ENCODE assay signal across 21 cellular contexts in genomic region chr11:19018901-19019300, GRCh38. TPM values are rescaled to one million over a fixed set of nuclear protein-coding genes. Genes with fewer than 3 reads are reported as not detected.
A peak's percentile ranks its signal among the peaks of the same experiment; 100 is the strongest.
DNase-seq lines count a peak whose midpoint lies in the region; ATAC-seq and TF ChIP-seq lines count a peak whose summit lies in the region.
"Had no signal": no experiment of that assay in that cellular context is flagged by ENCODE, and none has a peak within 500 bp of the region (broad histone marks: within the 10 kb centered on the region; RNA-seq: fewer than 3 reads in every experiment).

No MANE protein-coding gene starts in this region.

- no peak overlapping the region for H3K4me2 ChIP-seq in hepatocyte
- H3K4me2 ChIP-seq: smooth muscle cell had no signal

- no peaks in the 10 kb centered on the region for H4K20me1 ChIP-seq in hepatocyte (ENCODE audit: insufficient read depth, poor library complexity, severe bottlenecking)
- H4K20me1 ChIP-seq: BLaER1 treated with 17β-estradiol and CSF1 and Interleukin-3, amounts not matched to agents 10 nM and 100 nM had no signal

- peaks cover 9% of the 10 kb centered on the region for H3K27me3 Mint-ChIP-seq in progenitor cell of endocrine pancreas

- CTCF ChIA-PET in RWPE1 (lab: Yijun Ruan, JAX), result interaction anchor here (0.7 kb wide), 1 partner anchor 342 kb away, joined by 3 read pairs; no protein-coding TSS in a partner anchor

- POLR2A ChIA-PET in RWPE1 (lab: Yijun Ruan, JAX; ENCODE audit: low non-redundant PET), result no interaction called here

- H3K9me3 Mint-ChIP-seq in progenitor cell of endocrine pancreas (ENCODE audit: low read depth), result no peaks in the 10 kb centered on the region
- H3K9me3 Mint-ChIP-seq: activated CD4-positive, alpha-beta T cell treated with anti-CD3 and anti-CD28 coated beads, Interleukin-2, amount 10 ng/mL, durations not matched to agents 7 days and 5 days; activated naive CD4-positive, alpha-beta T cell treated with anti-CD3 and anti-CD28 coated beads, Interleukin-2, amount 50 U/mL, for 72 hours had no signal

- H3K4me1 ChIP-seq in hepatocyte (ENCODE audit: insufficient read depth), result no peaks in the 10 kb centered on the region
- H3K4me1 ChIP-seq: thyroid gland had no signal

- no peaks in the 10 kb centered on the region for H3K9me3 ChIP-seq in hepatocyte (ENCODE audit: low read depth)
- H3K9me3 ChIP-seq: esophagus squamous epithelium, ovary, thyroid gland had no signal

- H3K9me2 ChIP-seq in hepatocyte (replicated peaks; ENCODE audit: insufficient read depth), result no peaks in the 10 kb centered on the region

- no peak overlapping the region for H2AFZ ChIP-seq in hepatocyte

- H3K79me2 ChIP-seq in hepatocyte, result no peaks in the 10 kb centered on the region

- H3K4me1 Mint-ChIP-seq in progenitor cell of endocrine pancreas (ENCODE audit: low read depth), result no peaks in the 10 kb centered on the region
- H3K4me1 Mint-ChIP-seq: activated CD4-positive, alpha-beta T cell treated with anti-CD3 and anti-CD28 coated beads, Interleukin-2, amount 10 ng/mL, durations not matched to agents 7 days and 5 days had no signal

- H3K27me3 ChIP-seq in hepatocyte, result no peaks in the 10 kb centered on the region
- H3K27me3 ChIP-seq: BLaER1 treated with 17β-estradiol and CSF1 and Interleukin-3, amounts not matched to agents 10 nM and 100 nM; brain microvascular endothelial cell; esophagus squamous epithelium; ovary; thyroid gland had no signal

- no peak for ATAC-seq in HG02678 (IDR thresholded peaks at IDR 0.05; ENCODE audit: unreplicated experiment)
- ATAC-seq: left colon had no signal

- peak; percentile 62 for DNase-seq in HT-29 (ENCODE audit: low spot score)
- DNase-seq in RWPE1 (ENCODE audit: low spot score), result peak; percentile 12
- peak; percentile 68 for DNase-seq in hepatocyte (ENCODE audit: low spot score)
- peak; percentile 70 for DNase-seq in progenitor cell of endocrine pancreas (ENCODE audit: low spot score, unreplicated experiment)
- DNase-seq in GM20000 (ENCODE audit: low spot score), result no peak
- no peak for DNase-seq in NCI-H345 (lab: John Stamatoyannopoulos, UW)
- DNase-seq: activated CD4-positive, alpha-beta T cell treated with anti-CD3 and anti-CD28 coated beads, Interleukin-2, amount 10 ng/mL, durations not matched to agents 7 days and 5 days; activated T-cell treated with anti-CD3 and anti-CD28 coated beads for 4 hours; brain microvascular endothelial cell; esophagus squamous epithelium; IMR-90; left colon; NCI-H1105; ovary had no signal

- H3K27ac ChIP-seq in RWPE1 (no peak overlapping the region), hepatocyte (no peak overlapping the region)
- H3K27ac ChIP-seq: BLaER1 treated with 17β-estradiol and CSF1 and Interleukin-3, amounts not matched to agents 10 nM and 100 nM; brain microvascular endothelial cell; esophagus squamous epithelium; ovary; SK-N-MC; thyroid gland had no signal

- no peak overlapping the region for H3K4me3 ChIP-seq in hepatocyte
- H3K4me3 ChIP-seq: BLaER1 treated with 17β-estradiol and CSF1 and Interleukin-3, amounts not matched to agents 10 nM and 100 nM; esophagus squamous epithelium; ovary; SK-N-MC; smooth muscle cell; thyroid gland had no signal

- H3K36me3 Mint-ChIP-seq in progenitor cell of endocrine pancreas (ENCODE audit: insufficient read depth), result no peaks in the 10 kb centered on the region
- H3K36me3 Mint-ChIP-seq: activated naive CD4-positive, alpha-beta T cell treated with anti-CD3 and anti-CD28 coated beads, Interleukin-2, amount 50 U/mL, for 72 hours had no signal

- no peaks in the 10 kb centered on the region for H3K36me3 ChIP-seq in hepatocyte (replicated peaks; ENCODE audit: insufficient read depth, low read depth)
- H3K36me3 ChIP-seq: BLaER1 treated with 17β-estradiol and CSF1 and Interleukin-3, amounts not matched to agents 10 nM and 100 nM; brain microvascular endothelial cell; esophagus squamous epithelium; ovary; thyroid gland had no signal

- no peak overlapping the region for H3K4me3 Mint-ChIP-seq in progenitor cell of endocrine pancreas (ENCODE audit: low read depth)
- H3K4me3 Mint-ChIP-seq: activated CD4-positive, alpha-beta T cell treated with anti-CD3 and anti-CD28 coated beads, Interleukin-2, amount 10 ng/mL, durations not matched to agents 7 days and 5 days had no signal

- 14% methylated on average over 3 of the region's 3 CpGs for WGBS in hepatocyte (ENCODE audit: low lambda C conversion rate, missing lambda C conversion rate)

- no peak for TF ChIP-seq CTCF in RWPE1 (conservative IDR thresholded peaks at IDR 0.05; ENCODE audit: low read depth)
- TF ChIP-seq CTCF in hepatocyte (IDR thresholded peaks at IDR 0.05; ENCODE audit: poor library complexity), result no peak
- no peak for TF ChIP-seq CTCF in progenitor cell of endocrine pancreas (IDR thresholded peaks at IDR 0.05; ENCODE audit: unreplicated experiment)
- TF ChIP-seq CTCF in GM20000 (IDR thresholded peaks at IDR 0.05; ENCODE audit: extremely low read depth, missing control alignments), result no peak

- H3K27ac Mint-ChIP-seq in progenitor cell of endocrine pancreas, result no peak overlapping the region
- H3K27ac Mint-ChIP-seq: activated CD4-positive, alpha-beta T cell treated with anti-CD3 and anti-CD28 coated beads, Interleukin-2, amount 10 ng/mL, durations not matched to agents 7 days and 5 days; activated naive CD4-positive, alpha-beta T cell treated with anti-CD3 and anti-CD28 coated beads, Interleukin-2, amount 50 U/mL, for 72 hours had no signal

RNA-seq across cellular contexts. Expression of gene MRGPRX2, which starts 41.6 kb away (rescaled TPM):
- not detected in 2 replicates for total RNA-seq in HT-29 (2014; rRNA removed; shearing (Covaris generic))
- not detected in 2 replicates for total RNA-seq in hepatocyte
- not detected in 2 replicates for polyA plus RNA-seq in hepatocyte
- total RNA-seq in progenitor cell of endocrine pancreas, result not detected in 2 replicates
- total RNA-seq: activated CD4-positive, alpha-beta T cell treated with anti-CD3 and anti-CD28 coated beads, Interleukin-2, amount 10 ng/mL, durations not matched to agents 7 days and 5 days; dermis microvascular lymphatic vessel endothelial cell; IMR-90; smooth muscle cell; thyroid gland had no signal
- polyA plus RNA-seq: IMR-90 had no signal

Comparison
In these comparisons a context has a peak if more than half of its experiments do, and no peak if none do; other contexts are left out.
1. DNase-seq: peak in HT-29 (single experiment), RWPE1 (single experiment), hepatocyte (single experiment) and progenitor cell of endocrine pancreas (single experiment); none in GM20000 (single experiment) and NCI-H345 (single experiment).